In the genomic region with DNA sequence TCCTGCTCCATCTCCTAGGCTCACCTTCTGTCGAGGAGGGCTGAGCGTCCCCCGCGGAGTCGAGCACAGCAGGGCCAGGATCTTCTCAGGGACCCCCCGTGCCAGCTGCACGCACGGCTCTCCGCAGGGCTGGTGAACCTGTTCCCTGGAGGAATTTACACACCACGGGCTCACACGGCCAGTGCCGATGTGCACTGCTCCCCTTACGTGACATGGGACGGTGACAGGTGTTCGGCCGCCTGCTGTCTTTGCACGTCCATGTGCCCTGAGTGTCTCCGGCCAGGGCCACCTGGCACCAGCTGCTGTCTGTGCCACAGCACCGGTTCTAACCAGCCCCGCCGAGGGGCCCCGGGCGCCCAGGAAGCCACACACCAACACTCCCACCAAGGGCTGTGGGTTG, we compare ENCODE assay signal across 1 cellular context.
TF ChIP-seq lines count a peak whose summit lies in the region.

No MANE protein-coding gene starts in this region.

TF ChIP-seq in SK-N-SH treated with all-trans-retinoic acid at 6 μM for 48 hours, 23 proteins besides CTCF, POLR2A, EP300 and RAD21 (continued from another document):
- no peak for TF ChIP-seq ISL1 (CRISPR knock-in tag; IDR thresholded peaks at IDR 0.05)
- TF ChIP-seq, protein P1, sequence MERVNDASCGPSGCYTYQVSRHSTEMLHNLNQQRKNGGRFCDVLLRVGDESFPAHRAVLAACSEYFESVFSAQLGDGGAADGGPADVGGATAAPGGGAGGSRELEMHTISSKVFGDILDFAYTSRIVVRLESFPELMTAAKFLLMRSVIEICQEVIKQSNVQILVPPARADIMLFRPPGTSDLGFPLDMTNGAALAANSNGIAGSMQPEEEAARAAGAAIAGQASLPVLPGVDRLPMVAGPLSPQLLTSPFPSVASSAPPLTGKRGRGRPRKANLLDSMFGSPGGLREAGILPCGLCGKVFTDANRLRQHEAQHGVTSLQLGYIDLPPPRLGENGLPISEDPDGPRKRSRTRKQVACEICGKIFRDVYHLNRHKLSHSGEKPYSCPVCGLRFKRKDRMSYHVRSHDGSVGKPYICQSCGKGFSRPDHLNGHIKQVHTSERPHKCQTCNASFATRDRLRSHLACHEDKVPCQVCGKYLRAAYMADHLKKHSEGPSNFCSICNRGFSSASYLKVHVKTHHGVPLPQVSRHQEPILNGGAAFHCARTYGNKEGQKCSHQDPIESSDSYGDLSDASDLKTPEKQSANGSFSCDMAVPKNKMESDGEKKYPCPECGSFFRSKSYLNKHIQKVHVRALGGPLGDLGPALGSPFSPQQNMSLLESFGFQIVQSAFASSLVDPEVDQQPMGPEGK (CRISPR knock-in tag; IDR thresholded peaks at IDR 0.05; ENCODE audit: borderline replicate concordance), result no peak
- TF ChIP-seq, protein P2, sequence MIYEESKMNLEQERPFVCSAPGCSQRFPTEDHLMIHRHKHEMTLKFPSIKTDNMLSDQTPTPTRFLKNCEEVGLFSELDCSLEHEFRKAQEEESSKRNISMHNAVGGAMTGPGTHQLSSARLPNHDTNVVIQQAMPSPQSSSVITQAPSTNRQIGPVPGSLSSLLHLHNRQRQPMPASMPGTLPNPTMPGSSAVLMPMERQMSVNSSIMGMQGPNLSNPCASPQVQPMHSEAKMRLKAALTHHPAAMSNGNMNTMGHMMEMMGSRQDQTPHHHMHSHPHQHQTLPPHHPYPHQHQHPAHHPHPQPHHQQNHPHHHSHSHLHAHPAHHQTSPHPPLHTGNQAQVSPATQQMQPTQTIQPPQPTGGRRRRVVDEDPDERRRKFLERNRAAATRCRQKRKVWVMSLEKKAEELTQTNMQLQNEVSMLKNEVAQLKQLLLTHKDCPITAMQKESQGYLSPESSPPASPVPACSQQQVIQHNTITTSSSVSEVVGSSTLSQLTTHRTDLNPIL (CRISPR knock-in tag; IDR thresholded peaks at IDR 0.05; ENCODE audit: low read depth), result no peak
- no peak for TF ChIP-seq ZNF8 (CRISPR knock-in tag; IDR thresholded peaks at IDR 0.05)
- no peak for TF ChIP-seq OSR1 (CRISPR knock-in tag; IDR thresholded peaks at IDR 0.05)
- TF ChIP-seq TCF4 (CRISPR knock-in tag; IDR thresholded peaks at IDR 0.05; ENCODE audit: borderline replicate concordance), result no peak
- TF ChIP-seq TOX (CRISPR knock-in tag; IDR thresholded peaks at IDR 0.05; ENCODE audit: borderline replicate concordance), result no peak
- TF ChIP-seq, protein P3, sequence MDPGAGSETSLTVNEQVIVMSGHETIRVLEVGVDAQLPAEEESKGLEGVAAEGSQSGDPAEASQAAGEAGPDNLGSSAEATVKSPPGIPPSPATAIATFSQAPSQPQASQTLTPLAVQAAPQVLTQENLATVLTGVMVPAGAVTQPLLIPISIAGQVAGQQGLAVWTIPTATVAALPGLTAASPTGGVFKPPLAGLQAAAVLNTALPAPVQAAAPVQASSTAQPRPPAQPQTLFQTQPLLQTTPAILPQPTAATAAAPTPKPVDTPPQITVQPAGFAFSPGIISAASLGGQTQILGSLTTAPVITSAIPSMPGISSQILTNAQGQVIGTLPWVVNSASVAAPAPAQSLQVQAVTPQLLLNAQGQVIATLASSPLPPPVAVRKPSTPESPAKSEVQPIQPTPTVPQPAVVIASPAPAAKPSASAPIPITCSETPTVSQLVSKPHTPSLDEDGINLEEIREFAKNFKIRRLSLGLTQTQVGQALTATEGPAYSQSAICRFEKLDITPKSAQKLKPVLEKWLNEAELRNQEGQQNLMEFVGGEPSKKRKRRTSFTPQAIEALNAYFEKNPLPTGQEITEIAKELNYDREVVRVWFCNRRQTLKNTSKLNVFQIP (CRISPR knock-in tag; IDR thresholded peaks at IDR 0.05; ENCODE audit: borderline replicate concordance, low read depth), result no peak
- TF ChIP-seq RARB (CRISPR knock-in tag; IDR thresholded peaks at IDR 0.05), result no peak
